Comparison of ENCODE assay signal across 16 cellular contexts in the genomic region with DNA sequence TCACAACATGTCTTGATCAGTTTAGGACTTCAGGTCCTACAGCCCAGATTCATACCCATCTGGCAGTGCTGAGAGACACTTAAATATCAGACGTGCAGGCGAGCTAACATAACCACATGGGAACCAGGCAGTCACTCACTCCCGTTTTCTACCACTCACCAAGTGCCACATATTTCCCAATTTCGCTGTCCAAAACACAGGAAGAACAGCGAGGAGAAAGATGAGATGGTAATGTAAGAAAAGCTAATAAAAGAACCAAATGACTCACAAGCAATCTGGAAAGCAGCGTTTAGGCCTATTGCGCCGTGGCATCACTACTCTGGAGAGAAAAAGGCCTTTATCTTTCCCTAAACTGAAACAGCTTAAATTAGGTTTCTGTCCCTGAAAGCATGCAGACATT.
DNase-seq lines count a peak whose midpoint lies in the region; ATAC-seq and TF ChIP-seq lines count a peak whose summit lies in the region.
"Had no signal": no experiment of that assay in that cellular context is flagged by ENCODE, and none has a peak within 500 bp of the region (broad histone marks: within the 10 kb centered on the region; RNA-seq: fewer than 3 reads in every experiment).

No MANE protein-coding gene starts in this region.

- no peak for TF ChIP-seq CTCF in cardiac fibroblast (IDR thresholded peaks at IDR 0.05; ENCODE audit: low read depth, low read length)

- H3K4me3 Mint-ChIP-seq in activated CD4-positive, alpha-beta T cell treated with anti-CD3 and anti-CD28 coated beads, Interleukin-2, amount 10 ng/mL, durations not matched to agents 24 days and 14 days, result no peak overlapping the region
- H3K4me3 Mint-ChIP-seq: activated CD8-positive, alpha-beta T cell treated with anti-CD3 and anti-CD28 coated beads for 36 hours had no signal

- H3K27ac Mint-ChIP-seq in activated CD4-positive, alpha-beta T cell treated with anti-CD3 and anti-CD28 coated beads, Interleukin-2, amount 10 ng/mL, durations not matched to agents 24 days and 14 days, result no peak overlapping the region
- H3K27ac Mint-ChIP-seq: activated CD8-positive, alpha-beta T cell treated with anti-CD3 and anti-CD28 coated beads for 36 hours had no signal

- DNase-seq in Daoy (ENCODE audit: low read depth) (peak; percentile 0), LHCN-M2 (ENCODE audit: low read depth) (peak; percentile 94), cardiac fibroblast (ENCODE audit: low read depth in 2 of 2) (peak; percentile 11 to 25), pons (ENCODE audit: low spot score) (peak; percentile 6), midbrain (lab: John Stamatoyannopoulos, UW) (no peak)
- no peak for DNase-seq in activated CD4-positive, alpha-beta T cell treated with anti-CD3 and anti-CD28 coated beads, Interleukin-2, amount 10 ng/mL, durations not matched to agents 24 days and 14 days
- DNase-seq: activated CD8-positive, alpha-beta T cell treated with anti-CD3 and anti-CD28 coated beads for 36 hours; BE2C; DMS79 treated with DMSO at 0.1 percent for 48 hours; NCI-H2081 treated with DMSO at 0.1 percent for 48 hours had no signal

- no peak overlapping the region for H3K4me3 ChIP-seq in cardiac fibroblast (replicated peaks in 1 of 2; ENCODE audit: low read depth in 2 of 2, low read length in 2 of 2)
- H3K4me3 ChIP-seq: ascending aorta, prostate gland, SJCRH30, tibial nerve had no signal

- H3K9me3 Mint-ChIP-seq in activated CD4-positive, alpha-beta T cell treated with anti-CD3 and anti-CD28 coated beads, Interleukin-2, amount 10 ng/mL, durations not matched to agents 24 days and 14 days, result no peaks in the 10 kb centered on the region
- H3K9me3 Mint-ChIP-seq: activated CD8-positive, alpha-beta T cell treated with anti-CD3 and anti-CD28 coated beads for 36 hours had no signal

- no peaks in the 10 kb centered on the region for H3K27me3 Mint-ChIP-seq in activated CD4-positive, alpha-beta T cell treated with anti-CD3 and anti-CD28 coated beads, Interleukin-2, amount 10 ng/mL, durations not matched to agents 24 days and 14 days

- no peaks in the 10 kb centered on the region for H3K36me3 Mint-ChIP-seq in activated CD4-positive, alpha-beta T cell treated with anti-CD3 and anti-CD28 coated beads, Interleukin-2, amount 10 ng/mL, durations not matched to agents 24 days and 14 days (ENCODE audit: low read depth)

- no peak for ATAC-seq in GM21447 (IDR thresholded peaks at IDR 0.05; ENCODE audit: unreplicated experiment)
- ATAC-seq in GM19397 (IDR thresholded peaks at IDR 0.05; ENCODE audit: unreplicated experiment), result no peak
- ATAC-seq: activated CD8-positive, alpha-beta T cell treated with anti-CD3 and anti-CD28 coated beads for 36 hours had no signal

- H3K4me1 Mint-ChIP-seq in activated CD4-positive, alpha-beta T cell treated with anti-CD3 and anti-CD28 coated beads, Interleukin-2, amount 10 ng/mL, durations not matched to agents 24 days and 14 days, result no peaks in the 10 kb centered on the region

- intact Hi-C loops in activated CD4-positive, alpha-beta T cell treated with anti-CD3 and anti-CD28 coated beads, Interleukin-2, amount 10 ng/mL, durations not matched to agents 24 days and 14 days (cut with micrococcal nuclease), result no loop called here

Comparison
In these comparisons a context has a peak if more than half of its experiments do, and no peak if none do; other contexts are left out.
1. DNase-seq: peak in Daoy (single experiment), LHCN-M2 (single experiment), cardiac fibroblast (2 of 2) and pons (single experiment); none in activated CD4-positive, alpha-beta T cell treated with anti-CD3 and anti-CD28 coated beads, Interleukin-2, amount 10 ng/mL, durations not matched to agents 24 days and 14 days (single experiment) and midbrain (single experiment).